In the genomic region with DNA sequence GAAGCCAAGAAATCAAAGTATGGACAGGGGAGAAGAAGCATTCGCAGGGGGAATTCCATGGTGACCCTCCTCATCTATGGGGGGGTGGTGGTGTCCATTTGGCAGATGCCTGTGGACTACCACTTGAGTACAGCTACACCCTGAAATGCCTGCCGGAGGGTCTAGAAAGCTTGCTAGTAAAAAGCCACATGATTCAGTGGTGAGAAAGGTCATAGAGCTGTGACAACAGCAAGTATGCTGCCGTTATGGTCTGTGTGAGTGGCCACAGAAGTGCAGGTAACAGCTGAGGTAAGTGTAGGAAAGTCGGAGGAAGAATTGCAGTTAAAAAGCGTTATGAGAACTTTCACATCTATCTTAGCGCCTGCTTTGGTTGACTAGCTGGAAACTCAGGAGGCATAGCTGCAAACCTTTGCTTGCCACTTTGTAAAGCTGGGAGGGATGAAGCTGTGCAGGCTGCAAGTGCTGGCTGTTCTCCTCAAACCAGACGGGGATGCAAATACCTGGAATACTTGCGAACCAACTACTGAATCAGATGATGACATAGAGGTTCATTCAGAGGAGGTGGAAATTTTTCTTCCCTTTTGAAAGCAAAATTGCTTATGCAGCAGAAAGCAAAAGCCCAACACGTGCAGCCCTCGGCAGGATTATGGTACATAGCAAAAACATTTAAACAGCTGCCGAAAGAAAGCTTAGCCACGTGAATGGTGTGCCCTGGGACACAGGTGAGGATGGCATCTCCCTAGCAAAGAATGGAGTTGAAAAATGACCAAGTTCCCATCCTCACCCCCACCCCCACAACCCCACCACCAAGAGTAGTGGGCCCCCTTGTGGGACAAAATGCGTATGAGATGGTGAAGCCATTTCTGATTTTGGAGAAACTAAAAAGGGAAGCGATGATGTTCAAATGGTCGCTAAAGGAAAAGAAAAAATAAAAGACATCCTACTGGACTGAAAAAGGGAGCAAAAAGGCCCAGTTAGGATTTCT, we compare ENCODE assay signal across 1 cellular context.
TF ChIP-seq lines count a peak whose summit lies in the region.

No MANE protein-coding gene starts in this region.

TF ChIP-seq in GM23338, 12 proteins besides CTCF, POLR2A, EP300 and RAD21 (continued from another document):
- TF ChIP-seq, protein P1, sequence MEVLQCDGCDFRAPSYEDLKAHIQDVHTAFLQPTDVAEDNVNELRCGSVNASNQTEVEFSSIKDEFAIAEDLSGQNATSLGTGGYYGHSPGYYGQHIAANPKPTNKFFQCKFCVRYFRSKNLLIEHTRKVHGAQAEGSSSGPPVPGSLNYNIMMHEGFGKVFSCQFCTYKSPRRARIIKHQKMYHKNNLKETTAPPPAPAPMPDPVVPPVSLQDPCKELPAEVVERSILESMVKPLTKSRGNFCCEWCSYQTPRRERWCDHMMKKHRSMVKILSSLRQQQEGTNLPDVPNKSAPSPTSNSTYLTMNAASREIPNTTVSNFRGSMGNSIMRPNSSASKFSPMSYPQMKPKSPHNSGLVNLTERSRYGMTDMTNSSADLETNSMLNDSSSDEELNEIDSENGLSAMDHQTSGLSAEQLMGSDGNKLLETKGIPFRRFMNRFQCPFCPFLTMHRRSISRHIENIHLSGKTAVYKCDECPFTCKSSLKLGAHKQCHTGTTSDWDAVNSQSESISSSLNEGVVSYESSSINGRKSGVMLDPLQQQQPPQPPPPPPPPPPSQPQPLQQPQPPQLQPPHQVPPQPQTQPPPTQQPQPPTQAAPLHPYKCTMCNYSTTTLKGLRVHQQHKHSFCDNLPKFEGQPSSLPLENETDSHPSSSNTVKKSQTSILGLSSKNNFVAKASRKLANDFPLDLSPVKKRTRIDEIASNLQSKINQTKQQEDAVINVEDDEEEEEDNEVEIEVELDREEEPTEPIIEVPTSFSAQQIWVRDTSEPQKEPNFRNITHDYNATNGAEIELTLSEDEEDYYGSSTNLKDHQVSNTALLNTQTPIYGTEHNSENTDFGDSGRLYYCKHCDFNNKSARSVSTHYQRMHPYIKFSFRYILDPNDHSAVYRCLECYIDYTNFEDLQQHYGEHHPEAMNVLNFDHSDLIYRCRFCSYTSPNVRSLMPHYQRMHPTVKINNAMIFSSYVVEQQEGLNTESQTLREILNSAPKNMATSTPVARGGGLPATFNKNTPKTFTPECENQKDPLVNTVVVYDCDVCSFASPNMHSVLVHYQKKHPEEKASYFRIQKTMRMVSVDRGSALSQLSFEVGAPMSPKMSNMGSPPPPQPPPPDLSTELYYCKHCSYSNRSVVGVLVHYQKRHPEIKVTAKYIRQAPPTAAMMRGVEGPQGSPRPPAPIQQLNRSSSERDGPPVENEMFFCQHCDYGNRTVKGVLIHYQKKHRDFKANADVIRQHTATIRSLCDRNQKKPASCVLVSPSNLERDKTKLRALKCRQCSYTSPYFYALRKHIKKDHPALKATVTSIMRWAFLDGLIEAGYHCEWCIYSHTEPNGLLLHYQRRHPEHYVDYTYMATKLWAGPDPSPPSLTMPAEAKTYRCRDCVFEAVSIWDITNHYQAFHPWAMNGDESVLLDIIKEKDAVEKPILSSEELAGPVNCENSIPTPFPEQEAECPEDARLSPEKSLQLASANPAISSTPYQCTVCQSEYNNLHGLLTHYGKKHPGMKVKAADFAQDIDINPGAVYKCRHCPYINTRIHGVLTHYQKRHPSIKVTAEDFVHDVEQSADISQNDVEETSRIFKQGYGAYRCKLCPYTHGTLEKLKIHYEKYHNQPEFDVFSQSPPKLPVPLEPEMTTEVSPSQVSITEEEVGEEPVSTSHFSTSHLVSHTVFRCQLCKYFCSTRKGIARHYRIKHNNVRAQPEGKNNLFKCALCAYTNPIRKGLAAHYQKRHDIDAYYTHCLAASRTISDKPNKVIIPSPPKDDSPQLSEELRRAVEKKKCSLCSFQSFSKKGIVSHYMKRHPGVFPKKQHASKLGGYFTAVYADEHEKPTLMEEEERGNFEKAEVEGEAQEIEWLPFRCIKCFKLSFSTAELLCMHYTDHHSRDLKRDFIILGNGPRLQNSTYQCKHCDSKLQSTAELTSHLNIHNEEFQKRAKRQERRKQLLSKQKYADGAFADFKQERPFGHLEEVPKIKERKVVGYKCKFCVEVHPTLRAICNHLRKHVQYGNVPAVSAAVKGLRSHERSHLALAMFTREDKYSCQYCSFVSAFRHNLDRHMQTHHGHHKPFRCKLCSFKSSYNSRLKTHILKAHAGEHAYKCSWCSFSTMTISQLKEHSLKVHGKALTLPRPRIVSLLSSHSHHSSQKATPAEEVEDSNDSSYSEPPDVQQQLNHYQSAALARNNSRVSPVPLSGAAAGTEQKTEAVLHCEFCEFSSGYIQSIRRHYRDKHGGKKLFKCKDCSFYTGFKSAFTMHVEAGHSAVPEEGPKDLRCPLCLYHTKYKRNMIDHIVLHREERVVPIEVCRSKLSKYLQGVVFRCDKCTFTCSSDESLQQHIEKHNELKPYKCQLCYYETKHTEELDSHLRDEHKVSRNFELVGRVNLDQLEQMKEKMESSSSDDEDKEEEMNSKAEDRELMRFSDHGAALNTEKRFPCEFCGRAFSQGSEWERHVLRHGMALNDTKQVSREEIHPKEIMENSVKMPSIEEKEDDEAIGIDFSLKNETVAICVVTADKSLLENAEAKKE (CRISPR knock-in tag; IDR thresholded peaks at IDR 0.05) = no peak
- TF ChIP-seq, protein P2, sequence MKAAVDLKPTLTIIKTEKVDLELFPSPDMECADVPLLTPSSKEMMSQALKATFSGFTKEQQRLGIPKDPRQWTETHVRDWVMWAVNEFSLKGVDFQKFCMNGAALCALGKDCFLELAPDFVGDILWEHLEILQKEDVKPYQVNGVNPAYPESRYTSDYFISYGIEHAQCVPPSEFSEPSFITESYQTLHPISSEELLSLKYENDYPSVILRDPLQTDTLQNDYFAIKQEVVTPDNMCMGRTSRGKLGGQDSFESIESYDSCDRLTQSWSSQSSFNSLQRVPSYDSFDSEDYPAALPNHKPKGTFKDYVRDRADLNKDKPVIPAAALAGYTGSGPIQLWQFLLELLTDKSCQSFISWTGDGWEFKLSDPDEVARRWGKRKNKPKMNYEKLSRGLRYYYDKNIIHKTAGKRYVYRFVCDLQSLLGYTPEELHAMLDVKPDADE (IDR thresholded peaks at IDR 0.05) = no peak
- TF ChIP-seq EZH2phosphoT487 (IDR thresholded peaks at IDR 0.05; ENCODE audit: unreplicated experiment) (no peak), STAT1 (IDR thresholded peaks at IDR 0.05; ENCODE audit: unreplicated experiment) (no peak), JUNB (IDR thresholded peaks at IDR 0.05; ENCODE audit: unreplicated experiment) (no peak), POLR2AphosphoS5 (IDR thresholded peaks at IDR 0.05; ENCODE audit: low read depth) (no peak), ZNF331 (CRISPR knock-in tag; IDR thresholded peaks at IDR 0.05; ENCODE audit: low read depth) (no peak), NANOG (IDR thresholded peaks at IDR 0.05; ENCODE audit: borderline replicate concordance) (no peak)
